ENCODE assay signal across 14 cellular contexts in genomic region chrX:40531056-40531826, GRCh38. TPM values are rescaled to one million over a fixed set of nuclear protein-coding genes. Genes with fewer than 3 reads are reported as not detected.
DNase-seq lines count a peak whose midpoint lies in the region; ATAC-seq and TF ChIP-seq lines count a peak whose summit lies in the region.
"Had no signal": no experiment of that assay in that cellular context is flagged by ENCODE, and none has a peak within 500 bp of the region (broad histone marks: within the 10 kb centered on the region; RNA-seq: fewer than 3 reads in every experiment).

No MANE protein-coding gene starts in this region.

- H3K4me3 Mint-ChIP-seq in brain = peak overlapping the region in 1 of 5 experiments; percentile 52
- H3K4me3 Mint-ChIP-seq in nephron progenitor cell = peak overlapping the region; percentile 60
- no peak overlapping the region for H3K4me3 Mint-ChIP-seq in immature natural killer cell

- H3K36me3 Mint-ChIP-seq in brain = no peaks in the 10 kb centered on the region
- H3K36me3 Mint-ChIP-seq in nephron progenitor cell (ENCODE audit: low read depth) = no peaks in the 10 kb centered on the region
- no peaks in the 10 kb centered on the region for H3K36me3 Mint-ChIP-seq in immature natural killer cell

- H3K4me1 Mint-ChIP-seq in brain = peaks cover 16% of the 10 kb centered on the region
- peaks cover 39% of the 10 kb centered on the region for H3K4me1 Mint-ChIP-seq in nephron progenitor cell
- no peaks in the 10 kb centered on the region for H3K4me1 Mint-ChIP-seq in immature natural killer cell

- ATAC-seq in GM18519 (IDR thresholded peaks at IDR 0.05; ENCODE audit: low FRiP score, unreplicated experiment) = no peak

- TF ChIP-seq CTCF in brain (conservative IDR thresholded peaks at IDR 0.05) (no peak), nephron progenitor cell (IDR thresholded peaks at IDR 0.05) (no peak)

- H3K27me3 Mint-ChIP-seq in brain = no peaks in the 10 kb centered on the region
- H3K27me3 Mint-ChIP-seq in nephron progenitor cell (ENCODE audit: low read depth, poor library complexity) = peaks cover 24% of the 10 kb centered on the region
- H3K27me3 Mint-ChIP-seq in immature natural killer cell (ENCODE audit: low read depth in 3 of 3) = peaks cover 0 to 24% (median 7%) of the 10 kb centered on the region in 3 donors

- H3K9me3 Mint-ChIP-seq in brain = peaks cover 0 to 19% (median 0%) of the 10 kb centered on the region in 5 experiments
- peaks cover 44% of the 10 kb centered on the region for H3K9me3 Mint-ChIP-seq in nephron progenitor cell
- no peaks in the 10 kb centered on the region for H3K9me3 Mint-ChIP-seq in immature natural killer cell
- H3K9me3 Mint-ChIP-seq: activated T-helper 2 cell treated with anti-CD3 and anti-CD28 coated beads, Interferon-gamma antibody, Interleukin-2, Interleukin-4, amounts not matched to agents 10 μg/mL and 5 μg/mL and 100 μg/mL, durations not matched to agents 14 hours and 24 hours and 36 hours had no signal

- peak overlapping the region in 3 of 5 experiments; percentile 55 to 87 (median 80) for H3K27ac Mint-ChIP-seq in brain
- peak overlapping the region; percentile 95 for H3K27ac Mint-ChIP-seq in nephron progenitor cell
- no peak overlapping the region for H3K27ac Mint-ChIP-seq in immature natural killer cell
- H3K27ac Mint-ChIP-seq: activated T-helper 2 cell treated with anti-CD3 and anti-CD28 coated beads, Interferon-gamma antibody, Interleukin-2, Interleukin-4, amounts not matched to agents 10 μg/mL and 5 μg/mL and 100 μg/mL, durations not matched to agents 14 hours and 24 hours and 36 hours had no signal

- DNase-seq in ELF-1 (ENCODE audit: low read depth, low spot score) (peak; percentile 79), NCI-H1105 treated with DMSO at 0.1 percent for 48 hours (lab: John Stamatoyannopoulos, UW) (peak; percentile 63), nephron progenitor cell (peak; percentile 60), cerebellar nuclear complex (lab: John Stamatoyannopoulos, UW) (no peak), immature natural killer cell (no peak), germinal center (ENCODE audit: low spot score) (no peak)
- DNase-seq: activated CD8-positive, alpha-beta memory T cell treated with anti-CD3 and anti-CD28 coated beads for 24 hours; BE2C; NCI-H446; stimulated activated CD4-positive, alpha-beta T cell treated with anti-CD3 and anti-CD28 coated beads, Interleukin-4, amount 100 ng/mL, for 4 hours; testis had no signal

RNA-seq across cellular contexts. Expression of gene ATP6AP2, which starts 49.5 kb away (rescaled TPM):
- polyA plus RNA-seq in brain (ENCODE audit: insufficient read depth, low read depth, low replicate concordance) = 89.5 TPM
- polyA plus RNA-seq in immature natural killer cell = 100 to 1,000 TPM; 212 to 252 (median 220) TPM

Comparison
In these comparisons a context has a peak if more than half of its experiments do, and no peak if none do; other contexts are left out.
1. DNase-seq: peak in ELF-1 (single experiment), NCI-H1105 treated with DMSO at 0.1 percent for 48 hours (single experiment) and nephron progenitor cell (single experiment); none in cerebellar nuclear complex (0 of 2), immature natural killer cell (0 of 3) and germinal center (single experiment).
2. H3K27ac Mint-ChIP-seq: peak in brain (3 of 5) and nephron progenitor cell (single experiment); none in immature natural killer cell (0 of 6).